In the genomic region with DNA sequence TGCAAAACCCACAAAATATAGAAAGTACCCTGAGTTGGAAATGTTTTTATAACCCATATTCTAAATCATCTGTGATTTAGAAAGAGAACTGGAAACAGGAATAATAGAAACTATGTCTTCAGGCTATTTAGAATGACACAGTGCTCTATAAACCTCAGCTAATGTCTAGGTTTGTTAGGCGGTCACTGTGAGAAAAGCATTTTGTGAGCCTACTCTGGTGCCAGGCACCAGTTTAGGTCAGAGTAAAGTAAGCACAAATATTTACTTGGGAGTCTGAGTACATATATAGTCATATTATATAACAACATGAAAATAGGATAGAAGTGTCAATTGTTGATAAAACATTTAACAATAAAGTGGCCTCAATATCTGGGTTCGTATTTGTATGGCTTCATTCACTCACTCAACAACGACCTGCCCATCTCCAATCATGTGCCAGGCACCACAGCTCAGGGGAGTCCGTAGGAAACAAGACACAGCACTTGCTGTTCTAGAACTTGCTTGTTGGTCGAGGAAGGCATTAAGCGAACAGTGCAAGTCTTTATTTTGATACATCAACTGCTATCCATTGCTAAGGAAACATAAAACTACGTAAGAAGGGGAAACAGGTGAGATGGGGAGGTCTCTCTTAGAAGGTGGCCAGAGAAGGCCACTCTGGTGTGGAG, we compare ENCODE assay signal across 14 cellular contexts. TPM values are rescaled to one million over a fixed set of nuclear protein-coding genes. Genes with fewer than 3 reads are reported as not detected.
DNase-seq lines count a peak whose midpoint lies in the region; ATAC-seq, FAIRE-seq and TF ChIP-seq lines count a peak whose summit lies in the region.
"Had no signal": no experiment of that assay in that cellular context is flagged by ENCODE, and none has a peak within 500 bp of the region (broad histone marks: within the 10 kb centered on the region; RNA-seq: fewer than 3 reads in every experiment).

No MANE protein-coding gene starts in this region.

- H3K79me2 ChIP-seq in GM23338 (replicated peaks; ENCODE audit: insufficient read depth) = peaks cover 100% of the 10 kb centered on the region
- peaks cover 99% of the 10 kb centered on the region for H3K79me2 ChIP-seq in astrocyte (ENCODE audit: insufficient read depth, low read length)

- H3K36me3 ChIP-seq in BLaER1 = peaks cover 77% of the 10 kb centered on the region
- no peaks in the 10 kb centered on the region for H3K36me3 ChIP-seq in GM23338 (ENCODE audit: insufficient read depth)
- peaks cover 12% of the 10 kb centered on the region for H3K36me3 ChIP-seq in astrocyte (ENCODE audit: insufficient read depth, low read length)
- peaks cover 0 to 3% of the 10 kb centered on the region in 2 donors for H3K36me3 ChIP-seq in left lung
- H3K36me3 ChIP-seq: sigmoid colon had no signal

- H3K9me3 ChIP-seq in BLaER1 (no peaks in the 10 kb centered on the region), astrocyte (ENCODE audit: insufficient read depth, low read depth, low read length) (no peaks in the 10 kb centered on the region), left lung (no peaks in the 10 kb centered on the region)
- H3K9me3 ChIP-seq: MG63, sigmoid colon, suprapubic skin had no signal

- peaks cover 11% of the 10 kb centered on the region for H3K36me3 Mint-ChIP-seq in GM23338 (ENCODE audit: low read depth)
- peaks cover 11% of the 10 kb centered on the region for H3K36me3 Mint-ChIP-seq in astrocyte (ENCODE audit: low read depth, unreplicated experiment)
- peaks cover 5 to 8% of the 10 kb centered on the region in 2 donors for H3K36me3 Mint-ChIP-seq in naive B cell

- H3K4me2 ChIP-seq in BLaER1 = no peak overlapping the region
- H3K4me2 ChIP-seq in GM23338 = no peak overlapping the region
- H3K4me2 ChIP-seq in astrocyte (ENCODE audit: low read length) = no peak overlapping the region

- H3K27me3 Mint-ChIP-seq in GM23338 (ENCODE audit: insufficient read depth, low read depth, poor library complexity) = peaks cover 7% of the 10 kb centered on the region
- H3K27me3 Mint-ChIP-seq in astrocyte (ENCODE audit: low read depth, unreplicated experiment) = no peaks in the 10 kb centered on the region
- no peaks in the 10 kb centered on the region for H3K27me3 Mint-ChIP-seq in naive B cell

- FAIRE-seq in astrocyte (lab: Jason Lieb, UNC) = no peak

- peaks cover 17% of the 10 kb centered on the region for H3F3A ChIP-seq in GM23338 (replicated peaks; ENCODE audit: low read depth)

- no peaks in the 10 kb centered on the region for H3K27me3 ChIP-seq in BLaER1
- no peaks in the 10 kb centered on the region for H3K27me3 ChIP-seq in GM23338 (ENCODE audit: insufficient read depth)
- H3K27me3 ChIP-seq in astrocyte (ENCODE audit: insufficient read depth, low read length) = no peaks in the 10 kb centered on the region
- H3K27me3 ChIP-seq in left lung = no peaks in the 10 kb centered on the region
- H3K27me3 ChIP-seq: MG63, sigmoid colon, suprapubic skin had no signal

- H3K4me3 ChIP-seq in BLaER1 (no peak overlapping the region), GM23338 (no peak overlapping the region), astrocyte (ENCODE audit: insufficient read depth, low read depth, low read length) (no peak overlapping the region), left lung (no peak overlapping the region)
- H3K4me3 ChIP-seq: MG63, sigmoid colon, suprapubic skin had no signal

- ATAC-seq in GM23338 (no peak), naive B cell (ENCODE audit: low read depth in 2 of 2) (no peak), left lung (no peak)

- H3K9ac ChIP-seq in BLaER1 (no peak overlapping the region), astrocyte (ENCODE audit: low read length) (no peak overlapping the region)

- H3K9me3 Mint-ChIP-seq in GM23338 (no peaks in the 10 kb centered on the region), astrocyte (ENCODE audit: unreplicated experiment) (no peaks in the 10 kb centered on the region), naive B cell (no peaks in the 10 kb centered on the region)

- peak overlapping the region; percentile 10; the same call in 1 of the 2 replicates for H3K27ac ChIP-seq in BLaER1
- peak overlapping the region; percentile 62; the same call in 1 of the 2 replicates for H3K27ac ChIP-seq in GM23338 (ENCODE audit: low read depth)
- no peak overlapping the region for H3K27ac ChIP-seq in astrocyte (ENCODE audit: low read depth, low read length)
- H3K27ac ChIP-seq in left lung = no peak overlapping the region
- H3K27ac ChIP-seq: sigmoid colon, suprapubic skin had no signal

- H4K20me1 ChIP-seq in BLaER1 = peaks cover 100% of the 10 kb centered on the region
- H4K20me1 ChIP-seq in GM23338 (replicated peaks; ENCODE audit: insufficient read depth) = peaks cover 75% of the 10 kb centered on the region
- H4K20me1 ChIP-seq in astrocyte (ENCODE audit: insufficient read depth, low read length) = peaks cover 100% of the 10 kb centered on the region

- no peak for TF ChIP-seq CTCF in GM23338 (conservative IDR thresholded peaks at IDR 0.05; ENCODE audit: low read depth in 2 of 2)
- TF ChIP-seq CTCF in astrocyte (IDR thresholded peaks at IDR 0.05; ENCODE audit: insufficient read depth, low read depth, low read length) = no peak
- TF ChIP-seq CTCF in GM20000 (IDR thresholded peaks at IDR 0.05; ENCODE audit: extremely low read depth, missing control alignments) = no peak
- no peak for TF ChIP-seq CTCF in left lung (IDR thresholded peaks at IDR 0.05)

- intact Hi-C loops in left lung (cut with DNase I) = no loop called here

- H2AFZ ChIP-seq in GM23338 (no peak overlapping the region), astrocyte (ENCODE audit: low read depth, low read length) (no peak overlapping the region)

- no peaks in the 10 kb centered on the region for H3K9me2 ChIP-seq in GM23338 (ENCODE audit: insufficient read depth)

- H3K4me1 ChIP-seq in BLaER1 (peaks cover 98% of the 10 kb centered on the region), GM23338 (ENCODE audit: insufficient read depth) (peaks cover 10% of the 10 kb centered on the region), astrocyte (ENCODE audit: insufficient read depth, low read length) (peaks cover 5% of the 10 kb centered on the region), left lung (peaks cover 23 to 71% of the 10 kb centered on the region in 2 donors)

- H3K27ac Mint-ChIP-seq in GM23338 = 0 out of 2 replicates have a peak overlapping the region, but pooled peaks have one; percentile 1
- H3K27ac Mint-ChIP-seq in astrocyte (ENCODE audit: unreplicated experiment) = peak overlapping the region; percentile 81
- peak overlapping the region; percentile 78 to 94 (median 82) for H3K27ac Mint-ChIP-seq in naive B cell

- DNase-seq in GM23338 (ENCODE audit: low spot score) (no peak), astrocyte (ENCODE audit: low read depth) (no peak), naive B cell (no peak), SHP77 (lab: John Stamatoyannopoulos, UW) (no peak), GM20000 (ENCODE audit: low spot score) (no peak), left lung (no peak)
- no peak for DNase-seq in activated CD8-positive, alpha-beta memory T cell treated with anti-CD3 and anti-CD28 coated beads, Interleukin-2, amount 50 U/mL, for 48 hours
- DNase-seq: COR-L47, cortex of kidney, foreskin fibroblast, MG63, sigmoid colon had no signal

- H3K4me3 Mint-ChIP-seq in GM23338 (no peak overlapping the region; the same call in 2 of the 3 replicates), astrocyte (ENCODE audit: unreplicated experiment) (no peak overlapping the region), naive B cell (peak overlapping the region in 1 of 8 donors; percentile 49)

- H3K4me1 Mint-ChIP-seq in GM23338 (peaks cover 32% of the 10 kb centered on the region), astrocyte (ENCODE audit: low read depth, unreplicated experiment) (peaks cover 29% of the 10 kb centered on the region), naive B cell (peaks cover 60 to 83% (median 75%) of the 10 kb centered on the region in 3 donors)

TF ChIP-seq in GM23338, 12 proteins besides CTCF, POLR2A, EP300 and RAD21 (continues in another document):
- no peak for TF ChIP-seq NANOG (IDR thresholded peaks at IDR 0.05; ENCODE audit: borderline replicate concordance)
- TF ChIP-seq JUNB (IDR thresholded peaks at IDR 0.05; ENCODE audit: unreplicated experiment) = no peak

RNA-seq across cellular contexts. Expression of a gene that starts 37.2 kb away (rescaled TPM):
- 138 and 147 TPM in 2 replicates for total RNA-seq in GM23338 (2014; rRNA removed; shearing (Covaris generic))
- polyA plus RNA-seq in GM23338 (2016; fragmentation: Nextera tagmentation; extraction: Ambion mirVana) = 65.4 and 78.6 TPM in 2 replicates
- total RNA-seq in astrocyte = 583 and 602 TPM in 2 replicates
- 100 to 1,000 TPM in 3 of 6 donors, 10 to 100 TPM in 3; 57.9 to 131 (median 92.3) TPM for polyA plus RNA-seq in naive B cell (ENCODE audit: low read depth in 6 of 6)
- 100 to 1,000 TPM; 347 to 360 TPM for total RNA-seq in left lung

Comparison
In these comparisons a context has a peak if more than half of its experiments do, and no peak if none do; other contexts are left out.
1. H3K27ac ChIP-seq: peak in BLaER1 (single experiment) and GM23338 (single experiment); none in astrocyte (single experiment) and left lung (0 of 2).
2. H3K27ac Mint-ChIP-seq: peak in every context shown above with its lines; median percentile 82 in naive B cell; 81 in astrocyte; 1 in GM23338.